In genomic region chr3:12644297-12644937, GRCh38 we compare ENCODE assay signal across 14 cellular contexts. TPM values are rescaled to one million over a fixed set of nuclear protein-coding genes. Genes with fewer than 3 reads are reported as not detected.
DNase-seq lines count a peak whose midpoint lies in the region; ATAC-seq and TF ChIP-seq lines count a peak whose summit lies in the region.
"Had no signal": no experiment of that assay in that cellular context is flagged by ENCODE, and none has a peak within 500 bp of the region (broad histone marks: within the 10 kb centered on the region; RNA-seq: fewer than 3 reads in every experiment).

No MANE protein-coding gene starts in this region.

- H3K79me2 ChIP-seq in ACC112 (ENCODE audit: control insufficient read depth, insufficient read depth, low read length, unreplicated experiment) = peaks cover 82% of the 10 kb centered on the region

- TF ChIP-seq CTCF in IMR-90 (conservative IDR thresholded peaks at IDR 0.05; ENCODE audit: low read depth, low read length) = no peak
- TF ChIP-seq CTCF in endothelial cell (IDR thresholded peaks at IDR 0.05; ENCODE audit: unreplicated experiment) = no peak
- no peak for TF ChIP-seq CTCF in breast epithelium (IDR thresholded peaks at IDR 0.05)

- H3K56ac ChIP-seq in IMR-90 (ENCODE audit: extremely low read depth, insufficient read depth, low read length) = peak overlapping the region; percentile 2; the same call in 1 of the 2 replicates

- H3K36me3 ChIP-seq in ACC112 (ENCODE audit: insufficient read depth, low read length) (no peaks in the 10 kb centered on the region), IMR-90 (ENCODE audit: control insufficient read depth, insufficient read depth, low read length) (no peaks in the 10 kb centered on the region), breast epithelium (no peaks in the 10 kb centered on the region)
- H3K36me3 ChIP-seq: pancreas had no signal

- H3K4me1 ChIP-seq in ACC112 (ENCODE audit: control insufficient read depth, insufficient read depth, low read length, unreplicated experiment) (peaks cover 40% of the 10 kb centered on the region), IMR-90 (ENCODE audit: control insufficient read depth, insufficient read depth, low read length) (peaks cover 17% of the 10 kb centered on the region), breast epithelium (no peaks in the 10 kb centered on the region)

- in situ Hi-C loops in IMR-90 (cut with MboI; ENCODE audit: low sequenced_read_pairs) (no loop called here), G401 (cut with HindIII; ENCODE audit: low sequenced_read_pairs) (no loop called here)

- no peak for TF ChIP-seq RAD21 in IMR-90 (IDR thresholded peaks at IDR 0.05; ENCODE audit: low read length)

- peak overlapping the region; percentile 35; the same call in 1 of the 2 replicates for H2AK5ac ChIP-seq in IMR-90 (ENCODE audit: low read depth, low read length)

- H4K20me1 ChIP-seq in IMR-90 (ENCODE audit: insufficient read depth, low read length) = peaks cover 63% of the 10 kb centered on the region

- 0 out of 2 replicates have a peak overlapping the region, but pooled peaks have one; percentile 44 for H3K23ac ChIP-seq in IMR-90 (ENCODE audit: low read depth, low read length)

- H2AFZ ChIP-seq in ACC112 (ENCODE audit: low read length, unreplicated experiment) (no peak overlapping the region), IMR-90 (replicated peaks; ENCODE audit: low read length, poor library complexity) (no peak overlapping the region)
- H2AFZ ChIP-seq: PC-9 had no signal

- no peaks in the 10 kb centered on the region for H3K27me3 Mint-ChIP-seq in endothelial cell (ENCODE audit: unreplicated experiment)
- H3K27me3 Mint-ChIP-seq: brain, IgD-negative memory B cell had no signal

- 0 out of 2 replicates have a peak overlapping the region, but pooled peaks have one; percentile 5 for H3K14ac ChIP-seq in IMR-90 (replicated peaks; ENCODE audit: low read depth, low read length)

- H3K27ac Mint-ChIP-seq in endothelial cell (ENCODE audit: unreplicated experiment) = peak overlapping the region; percentile 48

- peak overlapping the region; percentile 17; the same call in 1 of the 2 replicates for H2BK20ac ChIP-seq in IMR-90 (ENCODE audit: low read depth, low read length)

- peak; percentile 82 for DNase-seq in IMR-90
- DNase-seq in endothelial cell (ENCODE audit: low spot score) = no peak
- DNase-seq in myocyte (ENCODE audit: low read depth) = peak; percentile 13
- DNase-seq in NCI-H1436 treated with DMSO at 0.1 percent for 48 hours (lab: John Stamatoyannopoulos, UW) = no peak
- DNase-seq in G401 (ENCODE audit: low spot score) = no peak
- DNase-seq in breast epithelium (ENCODE audit: low spot score in 2 of 2) = no peak
- DNase-seq: pancreas; PC-9; stimulated activated CD4-positive, alpha-beta T cell treated with anti-CD3 and anti-CD28 coated beads, Interleukin-4, amount 100 ng/mL, for 4 hours had no signal

- H3K27me3 ChIP-seq in ACC112 (ENCODE audit: insufficient read depth, low read length) = no peaks in the 10 kb centered on the region
- no peaks in the 10 kb centered on the region for H3K27me3 ChIP-seq in IMR-90 (ENCODE audit: control insufficient read depth, insufficient read depth, low read length)
- H3K27me3 ChIP-seq in breast epithelium = no peaks in the 10 kb centered on the region
- H3K27me3 ChIP-seq: pancreas had no signal

- peaks cover 4% of the 10 kb centered on the region for H3K4me1 Mint-ChIP-seq in endothelial cell (ENCODE audit: unreplicated experiment)

- H3K9me3 Mint-ChIP-seq in endothelial cell (ENCODE audit: unreplicated experiment) = no peaks in the 10 kb centered on the region
- H3K9me3 Mint-ChIP-seq: IgD-negative memory B cell had no signal

- peak overlapping the region; percentile 88 for H3K4me2 ChIP-seq in IMR-90 (ENCODE audit: low read depth, low read length)
- H3K4me2 ChIP-seq: PC-9 had no signal

- no peaks in the 10 kb centered on the region for H3K9me3 ChIP-seq in IMR-90 (ENCODE audit: control insufficient read depth, insufficient read depth, low read length)
- no peaks in the 10 kb centered on the region for H3K9me3 ChIP-seq in breast epithelium
- H3K9me3 ChIP-seq: pancreas had no signal

- POLR2A ChIA-PET in IMR-90 (lab: Charles Lee; ENCODE audit: unreplicated experiment) = interaction anchor here (0.6 kb wide), 1 partner anchor 9 kb away, joined by 3 read pairs; no protein-coding TSS in a partner anchor

- H3K36me3 Mint-ChIP-seq in endothelial cell (ENCODE audit: low read depth, unreplicated experiment) = peaks cover under 1% of the 10 kb centered on the region

- H3K9ac ChIP-seq in IMR-90 (ENCODE audit: low read depth, low read length) = peak overlapping the region; percentile 36; the same call in 1 of the 2 replicates

- no peak overlapping the region for H2BK15ac ChIP-seq in IMR-90 (ENCODE audit: low read depth, low read length)

- peak overlapping the region; percentile 58 for H3K27ac ChIP-seq in ACC112 (ENCODE audit: low read depth, low read length)
- H3K27ac ChIP-seq in IMR-90 (ENCODE audit: insufficient read depth, low read length) = peak overlapping the region; percentile 83; the same call in 1 of the 2 replicates
- peak overlapping the region in 1 of 2 donors; percentile 43 for H3K27ac ChIP-seq in breast epithelium
- H3K27ac ChIP-seq: pancreas, PC-9 had no signal

- peak overlapping the region; percentile 29; the same call in 1 of the 2 replicates for H4K5ac ChIP-seq in IMR-90 (ENCODE audit: low read depth, low read length)

- peak overlapping the region; percentile 92; the same call in 1 of the 2 replicates for H3K18ac ChIP-seq in IMR-90 (ENCODE audit: low read depth, low read length)

- H3K4me3 ChIP-seq in ACC112 (ENCODE audit: low read depth, low read length) (peak overlapping the region; percentile 29; the same call in 1 of the 2 replicates), IMR-90 (ENCODE audit: insufficient read depth, low read depth, low read length) (no peak overlapping the region), breast epithelium (peak overlapping the region in 1 of 3 donors; percentile 1)
- H3K4me3 ChIP-seq: pancreas, PC-9 had no signal

- peaks cover 0 to 45% of the 10 kb centered on the region in 2 experiments; a peak in 3 of 4 replicates for H3K79me1 ChIP-seq in IMR-90 (ENCODE audit: low read depth in 1 of 2, low read length in 2 of 2)

- no peak overlapping the region for H3K4me3 Mint-ChIP-seq in endothelial cell (ENCODE audit: unreplicated experiment)
- H3K4me3 Mint-ChIP-seq: brain had no signal

- H2AK9ac ChIP-seq in IMR-90 (replicated peaks; ENCODE audit: low read depth, low read length, poor library complexity) = no peak overlapping the region

- peak overlapping the region; percentile 27 for H3K4ac ChIP-seq in IMR-90 (ENCODE audit: low read depth, low read length)

- BruUV-seq in IMR-90 (replicated peaks; lab: Mats Ljungman, UMichigan) = no TSS peak

- dilution Hi-C loops in IMR-90 (cut with HindIII; ENCODE audit: low sequenced_read_pairs, unreplicated experiment) = no loop called here

- H3K9me1 ChIP-seq in IMR-90 (ENCODE audit: insufficient read depth, low read length) = peaks cover 9% of the 10 kb centered on the region

- H2BK120ac ChIP-seq in IMR-90 (ENCODE audit: low read depth, low read length) = peak overlapping the region; percentile 68; the same call in 1 of the 2 replicates

- WGBS in IMR-90 (ENCODE audit: extremely low coverage in 2 of 2, insufficient read length in 1 of 2), 2 experiments = no CpG with 5 or more reads among the region's 6 CpGs

- ATAC-seq in IMR-90 (ENCODE audit: low read depth) = peak; percentile 77
- no peak for ATAC-seq in GM18502 (IDR thresholded peaks at IDR 0.05; ENCODE audit: poor library complexity, unreplicated experiment)
- ATAC-seq: esophagus mucosa had no signal

- peak overlapping the region in 1 of 2 experiments; percentile 43; a peak in 2 of 4 replicates for H4K8ac ChIP-seq in IMR-90 (ENCODE audit: low read depth in 2 of 2, low read length in 2 of 2)

- CTCF ChIA-PET in IMR-90 (lab: Yijun Ruan, JAX) = interaction anchor here (0.5 to 1.1 kb wide), 2 partner anchors 36 to 45 kb away, joined by 3 read pairs; no protein-coding TSS in a partner anchor

- H2BK5ac ChIP-seq in IMR-90 (ENCODE audit: low read depth, low read length, poor library complexity, severe bottlenecking) = peak overlapping the region; percentile 88

- intact Hi-C loops in IMR-90 (cut with micrococcal nuclease) (loop anchor here (2.0 to 5.0 kb wide), 2 partner anchors 14 to 37 kb away; no protein-coding TSS in a partner anchor), breast epithelium (cut with DNase I; ENCODE audit: low total_unique reads) (no loop called here)

- H4K91ac ChIP-seq in IMR-90 (ENCODE audit: insufficient read depth, low read depth, low read length) = peak overlapping the region; percentile 21; the same call in 1 of the 2 replicates

- no peak for TF ChIP-seq POLR2A in IMR-90 (IDR thresholded peaks at IDR 0.05; ENCODE audit: low read depth, low read length)
- no peak for TF ChIP-seq POLR2A in breast epithelium (IDR thresholded peaks at IDR 0.05)

TF ChIP-seq in IMR-90, 13 proteins besides CTCF, POLR2A, EP300 and RAD21 (continues in another document):
- TF ChIP-seq CEBPB (IDR thresholded peaks at IDR 0.05; ENCODE audit: low read depth, low read length) = no peak
- TF ChIP-seq MAFK (IDR thresholded peaks at IDR 0.05; ENCODE audit: low read depth, low read length) = no peak
- no peak for TF ChIP-seq RFX5 (IDR thresholded peaks at IDR 0.05; ENCODE audit: low read depth, low read length)
- no peak for TF ChIP-seq BHLHE40 (IDR thresholded peaks at IDR 0.05; ENCODE audit: low read depth, low read length)
- no peak for TF ChIP-seq ELK1 (IDR thresholded peaks at IDR 0.05; ENCODE audit: borderline replicate concordance, low read depth, low read length)
- no peak for TF ChIP-seq RCOR1 (IDR thresholded peaks at IDR 0.05; ENCODE audit: insufficient replicate concordance, low read length)
- TF ChIP-seq NFE2L2 (IDR thresholded peaks at IDR 0.05; ENCODE audit: low read depth, low read length) = no peak
- TF ChIP-seq MAZ (IDR thresholded peaks at IDR 0.05; ENCODE audit: borderline replicate concordance, low read depth, low read length) = no peak

RNA-seq across cellular contexts. Expression of gene RAF1, which starts 19.5 kb away (rescaled TPM):
- total RNA-seq in IMR-90 (2012; rRNA removed) (128 and 151 TPM in 2 replicates), endothelial cell (ENCODE audit: unreplicated experiment) (96.8 TPM), myocyte (122 and 131 TPM in 2 replicates), breast epithelium (100 to 1,000 TPM in 2 of 3 donors, 10 to 100 TPM in 1; 87.4 to 118 (median 110) TPM)
- 101 and 115 TPM in 2 replicates for polyA plus RNA-seq in IMR-90 (2012; rRNA removed)
- polyA plus RNA-seq in IMR-90 (2012; cell fraction: cytosol; rRNA removed) = 38.5 and 44.5 TPM in 2 replicates
- 102 and 261 TPM in 2 replicates for polyA plus RNA-seq in IMR-90 (2012; cell fraction: nucleus; rRNA removed; ENCODE audit: low replicate concordance)
- polyA plus RNA-seq in myocyte (2012) = 74.2 TPM
- total RNA-seq in G401 (2014; rRNA removed; shearing (Covaris generic)) = 84.3 and 84.4 TPM in 2 replicates

Comparison
In these comparisons a context has a peak if more than half of its experiments do, and no peak if none do; other contexts are left out.
1. DNase-seq: peak in IMR-90 (single experiment) and myocyte (single experiment); none in endothelial cell (single experiment), NCI-H1436 treated with DMSO at 0.1 percent for 48 hours (single experiment), G401 (single experiment) and breast epithelium (0 of 2).